In the genomic region with DNA sequence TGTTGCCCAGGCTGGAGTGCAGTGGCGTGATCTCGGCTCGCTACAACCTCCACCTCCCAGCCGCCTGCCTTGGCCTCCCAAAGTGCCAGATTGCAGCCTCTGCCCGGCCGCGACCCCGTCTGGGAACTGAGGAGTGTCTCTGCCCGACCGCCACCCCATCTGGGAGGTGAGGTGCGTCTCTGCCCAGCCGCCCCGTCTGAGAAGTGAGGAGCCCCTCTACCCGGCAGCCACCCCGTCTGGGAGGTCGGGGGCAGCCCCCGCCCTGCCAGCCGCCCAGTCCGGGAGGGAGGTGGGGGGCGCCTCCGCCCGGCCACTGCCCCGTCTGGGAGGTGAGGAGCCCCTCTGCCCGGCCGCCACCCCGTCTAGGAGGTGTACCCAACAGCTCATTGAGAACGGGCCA, we compare ENCODE assay signal across 8 cellular contexts. TPM values are rescaled to one million over a fixed set of nuclear protein-coding genes. Genes with fewer than 3 reads are reported as not detected.
"Had no signal": no experiment of that assay in that cellular context is flagged by ENCODE, and none has a peak within 500 bp of the region (broad histone marks: within the 10 kb centered on the region; RNA-seq: fewer than 3 reads in every experiment).

No MANE protein-coding gene starts in this region.

RNA-seq across cellular contexts. Expression of gene MAEL, which starts 40.5 kb away (rescaled TPM):
- total RNA-seq: OCI-LY7, PC-3, PC-9, Peyer's patch, SJCRH30, SK-MEL-5, T-cell had no signal
- polyA plus RNA-seq: SK-N-SH had no signal

RNA-seq across cellular contexts. Expression of gene ILDR2, which starts 54.2 kb away (rescaled TPM):
- total RNA-seq: PC-3, PC-9 had no signal
